ENCODE assay signal across 9 cellular contexts in genomic region chr9:35745569-35745968, GRCh38. TPM values are rescaled to one million over a fixed set of nuclear protein-coding genes. Genes with fewer than 3 reads are reported as not detected.
DNase-seq lines count a peak whose midpoint lies in the region; ATAC-seq and TF ChIP-seq lines count a peak whose summit lies in the region.
"Had no signal": no experiment of that assay in that cellular context is flagged by ENCODE, and none has a peak within 500 bp of the region (broad histone marks: within the 10 kb centered on the region; RNA-seq: fewer than 3 reads in every experiment).

No MANE protein-coding gene starts in this region.

- H3K9me3 ChIP-seq in T-helper 17 cell (ENCODE audit: control insufficient read depth, low read length, poor library complexity, severe bottlenecking): no peaks in the 10 kb centered on the region
- H3K9me3 ChIP-seq in stomach smooth muscle (ENCODE audit: control insufficient read depth in 2 of 2, low read length in 2 of 2): no peaks in the 10 kb centered on the region
- no peaks in the 10 kb centered on the region for H3K9me3 ChIP-seq in tibial artery

- peaks cover 39% of the 10 kb centered on the region for H3K4me1 ChIP-seq in stomach smooth muscle (ENCODE audit: control insufficient read depth, insufficient read depth, low read length)
- H3K4me1 ChIP-seq in tibial artery: peaks cover 0 to 55% (median 46%) of the 10 kb centered on the region in 4 donors

- H3K36me3 ChIP-seq in stomach smooth muscle (ENCODE audit: control insufficient read depth in 2 of 2, insufficient read depth in 2 of 2, low read length in 2 of 2) (peaks cover 38 to 40% of the 10 kb centered on the region in 2 donors), tibial artery (peaks cover 38 to 48% (median 40%) of the 10 kb centered on the region in 3 donors)

- H3K27ac ChIP-seq in stomach smooth muscle (ENCODE audit: low read length): no peak overlapping the region
- H3K27ac ChIP-seq in tibial artery: peak overlapping the region in 1 of 2 donors; percentile 10

- H3K9me3 Mint-ChIP-seq in activated T-cell treated with anti-CD3 and anti-CD28 coated beads, Interleukin-2, amount 50 U/mL, for 72 hours: no peaks in the 10 kb centered on the region
- H3K9me3 Mint-ChIP-seq in immature natural killer cell: no peaks in the 10 kb centered on the region

- no peak for DNase-seq in activated T-cell treated with anti-CD3 and anti-CD28 coated beads, Interleukin-2, amount 50 U/mL, for 72 hours
- no peak for DNase-seq in activated T-cell treated with anti-CD3 and anti-CD28 coated beads, Interleukin-2, amount 50 U/mL, for 48 hours
- DNase-seq in T-helper 17 cell (no peak), immature natural killer cell (no peak), foreskin melanocyte (no peak), LoVo (ENCODE audit: low spot score) (no peak), tibial artery (no peak)
- DNase-seq: NCI-H187 had no signal

- peaks cover 2 to 7% of the 10 kb centered on the region in 2 donors for H3K36me3 Mint-ChIP-seq in activated T-cell treated with anti-CD3 and anti-CD28 coated beads, Interleukin-2, amount 50 U/mL, for 72 hours (ENCODE audit: insufficient read depth in 2 of 2)
- peaks cover 10% of the 10 kb centered on the region for H3K36me3 Mint-ChIP-seq in T-helper 17 cell (ENCODE audit: low read depth)
- H3K36me3 Mint-ChIP-seq in immature natural killer cell: peaks cover 16 to 37% (median 19%) of the 10 kb centered on the region in 3 donors

- peaks cover 62% of the 10 kb centered on the region for H3K4me1 Mint-ChIP-seq in activated T-cell treated with anti-CD3 and anti-CD28 coated beads, Interleukin-2, amount 50 U/mL, for 72 hours (ENCODE audit: low read depth)
- H3K4me1 Mint-ChIP-seq in T-helper 17 cell: peaks cover 47% of the 10 kb centered on the region
- peaks cover 56 to 71% of the 10 kb centered on the region in 2 donors for H3K4me1 Mint-ChIP-seq in immature natural killer cell

- TF ChIP-seq CTCF in tibial artery (IDR thresholded peaks at IDR 0.05): no peak

- H3K27me3 ChIP-seq in stomach smooth muscle (ENCODE audit: control insufficient read depth in 1 of 2, insufficient read depth in 2 of 2, low read length in 2 of 2) (no peaks in the 10 kb centered on the region), tibial artery (no peaks in the 10 kb centered on the region)

- no peaks in the 10 kb centered on the region for H3K27me3 Mint-ChIP-seq in activated T-cell treated with anti-CD3 and anti-CD28 coated beads, Interleukin-2, amount 50 U/mL, for 72 hours (ENCODE audit: low read depth)
- H3K27me3 Mint-ChIP-seq in T-helper 17 cell: no peaks in the 10 kb centered on the region
- peaks cover 0 to 9% (median 1%) of the 10 kb centered on the region in 3 donors for H3K27me3 Mint-ChIP-seq in immature natural killer cell (ENCODE audit: low read depth in 3 of 3)

- no peak for ATAC-seq in activated T-cell treated with anti-CD3 and anti-CD28 coated beads, Interleukin-2, amount 50 U/mL, for 72 hours (replicated peaks in 1 of 2)
- no peak for ATAC-seq in T-helper 17 cell

- H3K4me3 ChIP-seq in stomach smooth muscle (ENCODE audit: low read length in 2 of 2) (peak overlapping the region; percentile 50 to 97), tibial artery (peak overlapping the region in 1 of 2 donors; percentile 62)

- peak overlapping the region; percentile 81 to 91 for H3K4me3 Mint-ChIP-seq in activated T-cell treated with anti-CD3 and anti-CD28 coated beads, Interleukin-2, amount 50 U/mL, for 72 hours
- peak overlapping the region; percentile 73 for H3K4me3 Mint-ChIP-seq in T-helper 17 cell
- peak overlapping the region in 3 of 5 donors; percentile 64 to 95 (median 89) for H3K4me3 Mint-ChIP-seq in immature natural killer cell

- peak overlapping the region; percentile 46 for H3K27ac Mint-ChIP-seq in activated T-cell treated with anti-CD3 and anti-CD28 coated beads, Interleukin-2, amount 50 U/mL, for 72 hours
- H3K27ac Mint-ChIP-seq in T-helper 17 cell: peak overlapping the region; percentile 88
- H3K27ac Mint-ChIP-seq in immature natural killer cell: peak overlapping the region in 3 of 6 donors; percentile 6 to 84 (median 73)

- intact Hi-C loops in tibial artery (cut with DNase I; ENCODE audit: low total_unique reads): loop anchor here (10.0 kb wide), 1 partner anchor 69 kb away; the partner anchor contains the start of genes HINT2 and SPAG8

- H3K9ac ChIP-seq in stomach smooth muscle (ENCODE audit: low read length in 2 of 2): peak overlapping the region in 1 of 2 donors; percentile 37

RNA-seq across cellular contexts. Expression of gene GBA2, which starts 3.5 kb away (rescaled TPM):
- 10 to 100 TPM; 37.7 to 38.4 TPM for total RNA-seq in activated T-cell treated with anti-CD3 and anti-CD28 coated beads, Interleukin-2, amount 50 U/mL, for 72 hours
- 10 to 100 TPM; 28.6 to 28.7 TPM for total RNA-seq in T-helper 17 cell
- polyA plus RNA-seq in immature natural killer cell: 10 to 100 TPM; 20.3 to 43.3 (median 37.4) TPM

RNA-seq across cellular contexts. Expression of gene RGP1, which starts 3.5 kb away (rescaled TPM):
- total RNA-seq in activated T-cell treated with anti-CD3 and anti-CD28 coated beads, Interleukin-2, amount 50 U/mL, for 72 hours: 10 to 100 TPM; 32.5 TPM
- 10 to 100 TPM; 25.5 to 26.5 TPM for total RNA-seq in T-helper 17 cell
- 10 to 100 TPM in 1 of 3 donors, 1 to 10 TPM in 2; 5.4 to 10.6 (median 8.2) TPM for polyA plus RNA-seq in immature natural killer cell

RNA-seq across cellular contexts. Expression of gene MSMP, which starts 8.5 kb away (rescaled TPM):
- not detected for total RNA-seq in activated T-cell treated with anti-CD3 and anti-CD28 coated beads, Interleukin-2, amount 50 U/mL, for 72 hours
- not detected for total RNA-seq in T-helper 17 cell
- polyA plus RNA-seq in immature natural killer cell: 1 to 10 TPM in 1 of 3 donors, not detected in 2; 1.3 TPM

RNA-seq across cellular contexts. Expression of gene CREB3, which starts 13.1 kb away (rescaled TPM):
- 10 to 100 TPM; 30.7 to 33.1 TPM for total RNA-seq in activated T-cell treated with anti-CD3 and anti-CD28 coated beads, Interleukin-2, amount 50 U/mL, for 72 hours
- 10 to 100 TPM; 16.0 to 16.5 TPM for total RNA-seq in T-helper 17 cell
- 10 to 100 TPM; 47.8 to 59.3 (median 50.0) TPM for polyA plus RNA-seq in immature natural killer cell

RNA-seq across cellular contexts. Expression of gene TLN1, which starts 13.6 kb away (rescaled TPM):
- total RNA-seq in activated T-cell treated with anti-CD3 and anti-CD28 coated beads, Interleukin-2, amount 50 U/mL, for 72 hours: 100 to 1,000 TPM; 200 to 235 TPM
- 100 to 1,000 TPM; 259 to 617 TPM for total RNA-seq in T-helper 17 cell
- 100 to 1,000 TPM in 1 of 3 donors, 10 to 100 TPM in 2; 21.4 to 260 (median 61.5) TPM for polyA plus RNA-seq in immature natural killer cell
